ENCODE assay signal across 3 cellular contexts in genomic region chr1:39763619-39764374, GRCh38. TPM values are rescaled to one million over a fixed set of nuclear protein-coding genes. Genes with fewer than 3 reads are reported as not detected.
"Had no signal": no experiment of that assay in that cellular context is flagged by ENCODE, and none has a peak within 500 bp of the region (broad histone marks: within the 10 kb centered on the region; RNA-seq: fewer than 3 reads in every experiment).

No MANE protein-coding gene starts in this region.

RNA-seq across cellular contexts. Expression of gene OXCT2, which starts 7.4 kb away (rescaled TPM):
- total RNA-seq: activated CD4-positive, alpha-beta T cell treated with anti-CD3 and anti-CD28 coated beads, Interleukin-2, amount 10 ng/mL, durations not matched to agents 7 days and 5 days; ascending aorta; T-helper 1 cell treated with Interleukin-12 subunit alpha and Interleukin-12 subunit beta and Interleukin-4 antibody, amounts not matched to agents 30 ng/mL and 1 ng/mL, for 36 hours had no signal

RNA-seq across cellular contexts. Expression of gene BMP8B, which starts 24.9 kb away (rescaled TPM):
- total RNA-seq: ascending aorta had no signal
